ENCODE assay signal across 17 cellular contexts in genomic region chr22:49948958-49949913, GRCh38. TPM values are rescaled to one million over a fixed set of nuclear protein-coding genes. Genes with fewer than 3 reads are reported as not detected.
A peak's percentile ranks its signal among the peaks of the same experiment; 100 is the strongest.
DNase-seq lines count a peak whose midpoint lies in the region; ATAC-seq, FAIRE-seq and TF ChIP-seq lines count a peak whose summit lies in the region.
"Had no signal": no experiment of that assay in that cellular context is flagged by ENCODE, and none has a peak within 500 bp of the region (broad histone marks: within the 10 kb centered on the region; RNA-seq: fewer than 3 reads in every experiment).

No MANE protein-coding gene starts in this region.

- no peak for TF ChIP-seq RAD21 in HepG2 (CRISPR knock-in tag; IDR thresholded peaks at IDR 0.05)

- H3K27ac Mint-ChIP-seq in stimulated activated memory B cell treated with anti-CD40 and anti-IgM and Interleukin-4, amounts not matched to agents 10 μg/mL and 1 μg/mL and 100 μg/mL, for 72 hours: peak overlapping the region; percentile 90
- H3K27ac Mint-ChIP-seq: activated naive CD8-positive, alpha-beta T cell treated with anti-CD3 and anti-CD28 coated beads for 36 hours; immature natural killer cell had no signal

- no TSS peak for BruUV-seq in HepG2 (replicated peaks; lab: Mats Ljungman, UMichigan)

- DNase-seq in body of pancreas: peak; percentile 93 to 98 (median 96)
- DNase-seq in HepG2 (ENCODE audit: low spot score): peak; percentile 84
- no peak for DNase-seq in brain microvascular endothelial cell
- DNase-seq in NCI-H510A treated with DMSO at 0.1 percent for 48 hours (lab: John Stamatoyannopoulos, UW): no peak
- DNase-seq: activated CD8-positive, alpha-beta memory T cell treated with anti-CD3 and anti-CD28 coated beads for 24 hours; activated naive CD8-positive, alpha-beta T cell treated with anti-CD3 and anti-CD28 coated beads for 36 hours; immature natural killer cell; NCI-H187 treated with DMSO at 0.1 percent for 48 hours; stimulated activated CD4-positive, alpha-beta T cell treated with anti-CD3 and anti-CD28 coated beads, Interleukin-2, amount 100 ng/mL, for 24 hours; stimulated activated naive CD4-positive, alpha-beta T cell had no signal

- peak overlapping the region; percentile 81 for H3K9ac ChIP-seq in HepG2 (ENCODE audit: insufficient read depth, low read depth, low read length)

- ATAC-seq in body of pancreas (peak; percentile 65), HepG2 (peak; percentile 49), HG03565 (IDR thresholded peaks at IDR 0.05; ENCODE audit: unreplicated experiment) (no peak), HG02973 (IDR thresholded peaks at IDR 0.05; ENCODE audit: unreplicated experiment) (no peak)
- ATAC-seq in stimulated activated memory B cell treated with anti-CD40 and anti-IgM and Interleukin-4, amounts not matched to agents 10 μg/mL and 1 μg/mL and 100 μg/mL, for 72 hours: no peak
- ATAC-seq: K562 had no signal

- TF ChIP-seq EP300 in HepG2 (IDR thresholded peaks at IDR 0.05; ENCODE audit: low read depth in 2 of 2, low read length in 2 of 2): 0 out of 4 replicates have a peak, but pooled peaks of 1 of the 2 experiments have one; percentile 16
- peak; percentile 63; the same call in 1 of the 2 replicates for TF ChIP-seq EP300 in HepG2 (CRISPR knock-in tag; IDR thresholded peaks at IDR 0.05; ENCODE audit: borderline replicate concordance)

- H2AFZ ChIP-seq in HepG2 (ENCODE audit: low read length): no peak overlapping the region

- peak overlapping the region; percentile 92 for H3K4me2 ChIP-seq in HepG2 (ENCODE audit: low read depth, low read length)

- H3K36me3 Mint-ChIP-seq in stimulated activated memory B cell treated with anti-CD40 and anti-IgM and Interleukin-4, amounts not matched to agents 10 μg/mL and 1 μg/mL and 100 μg/mL, for 72 hours: no peaks in the 10 kb centered on the region
- H3K36me3 Mint-ChIP-seq: activated naive CD8-positive, alpha-beta T cell treated with anti-CD3 and anti-CD28 coated beads for 36 hours; immature natural killer cell had no signal

- no peaks in the 10 kb centered on the region for H3K27me3 Mint-ChIP-seq in stimulated activated memory B cell treated with anti-CD40 and anti-IgM and Interleukin-4, amounts not matched to agents 10 μg/mL and 1 μg/mL and 100 μg/mL, for 72 hours
- H3K27me3 Mint-ChIP-seq: activated naive CD8-positive, alpha-beta T cell treated with anti-CD3 and anti-CD28 coated beads for 36 hours had no signal

- POLR2A ChIA-PET in HEK293 (lab: Yijun Ruan, JAX): no interaction called here
- POLR2A ChIA-PET in HepG2 (lab: Yijun Ruan, JAX): interaction anchor here (0.9 to 18.6 kb wide), 3 partner anchors 14 to 31 kb away, joined by 3 to 722 read pairs (median 283); partner anchors contain the start of genes ALG12, CRELD2 and PIM3

- TF ChIP-seq POLR2A in body of pancreas (IDR thresholded peaks at IDR 0.05) (peak; percentile 95 to 98 (median 97)), HepG2 (IDR thresholded peaks at IDR 0.05; ENCODE audit: insufficient read depth in 1 of 2, low read depth in 2 of 2, low read length in 2 of 2) (peak in 1 of 2 experiments; percentile 59; a peak in 1 of 4 replicates)

- no peaks in the 10 kb centered on the region for H3K27me3 ChIP-seq in body of pancreas
- H3K27me3 ChIP-seq in HepG2 (ENCODE audit: control insufficient read depth in 1 of 2, insufficient read depth in 2 of 2, low read length in 2 of 2): no peaks in the 10 kb centered on the region
- H3K27me3 ChIP-seq in brain microvascular endothelial cell (replicated peaks): no peaks in the 10 kb centered on the region

- TF ChIP-seq CTCF in HEK293 (tag by site-specific recombination; IDR thresholded peaks at IDR 0.05): no peak
- peak in 4 of 7 experiments; percentile 29 to 42 (median 34) for TF ChIP-seq CTCF in body of pancreas (IDR thresholded peaks at IDR 0.05)
- peak; percentile 3; the same call in 1 of the 2 replicates for TF ChIP-seq CTCF in HepG2 (CRISPR knock-in tag; IDR thresholded peaks at IDR 0.05)
- no peak for TF ChIP-seq CTCF in brain microvascular endothelial cell (IDR thresholded peaks at IDR 0.05; ENCODE audit: low read depth, low read length, missing control alignments)

- in situ Hi-C loops in HepG2 (cut with HindIII; ENCODE audit: extremely low pct_ligation_motif_present, low pct_unique_long_range_greater_than_20kb) (no loop called here), brain microvascular endothelial cell (cut with HindIII; ENCODE audit: low pct_ligation_motif_present, low sequenced_read_pairs) (no loop called here)

- H3K9me3 Mint-ChIP-seq in stimulated activated memory B cell treated with anti-CD40 and anti-IgM and Interleukin-4, amounts not matched to agents 10 μg/mL and 1 μg/mL and 100 μg/mL, for 72 hours: no peaks in the 10 kb centered on the region
- H3K9me3 Mint-ChIP-seq: activated naive CD8-positive, alpha-beta T cell treated with anti-CD3 and anti-CD28 coated beads for 36 hours; immature natural killer cell had no signal

- H3K79me2 ChIP-seq in HepG2 (ENCODE audit: insufficient read depth, low read length): no peaks in the 10 kb centered on the region

- H3K9me3 ChIP-seq in HEK293 (ENCODE audit: control insufficient read depth, insufficient read depth, low read depth, low read length): no peaks in the 10 kb centered on the region
- H3K9me3 ChIP-seq in body of pancreas: no peaks in the 10 kb centered on the region
- H3K9me3 ChIP-seq in HepG2 (ENCODE audit: low read length): no peaks in the 10 kb centered on the region
- H3K9me3 ChIP-seq: HAP-1 had no signal

- peak; percentile 39 for FAIRE-seq in HepG2 (lab: Jason Lieb, UNC)
- FAIRE-seq: colon, K562 had no signal

- CTCF ChIA-PET in HEK293 (lab: Yijun Ruan, JAX): no interaction called here
- CTCF ChIA-PET in HepG2 (lab: Yijun Ruan, JAX; ENCODE audit: low intra/inter-chr PET ratio, low total read pairs): no interaction called here

- H3K27ac ChIP-seq in HEK293 (ENCODE audit: extremely low read depth, low read depth, low read length): no peak overlapping the region
- H3K27ac ChIP-seq in body of pancreas: peak overlapping the region; percentile 99 to 100 (median 100)
- peak overlapping the region; percentile 77 for H3K27ac ChIP-seq in HepG2 (ENCODE audit: extremely low read length, insufficient read depth, low read length)
- H3K27ac ChIP-seq in brain microvascular endothelial cell: no peak overlapping the region

- peaks cover 28% of the 10 kb centered on the region for H3K4me1 Mint-ChIP-seq in stimulated activated memory B cell treated with anti-CD40 and anti-IgM and Interleukin-4, amounts not matched to agents 10 μg/mL and 1 μg/mL and 100 μg/mL, for 72 hours

- H4K20me1 ChIP-seq in HepG2 (ENCODE audit: insufficient read depth, low read length): no peaks in the 10 kb centered on the region

- WGBS in body of pancreas, 2 donors: 31 to 47% methylated on average over 18 to 42 of the region's 42 CpGs
- 0% methylated on average over 14 of the region's 42 CpGs for WGBS in HepG2 (ENCODE audit: low lambda C conversion rate)

- H3K4me3 Mint-ChIP-seq in stimulated activated memory B cell treated with anti-CD40 and anti-IgM and Interleukin-4, amounts not matched to agents 10 μg/mL and 1 μg/mL and 100 μg/mL, for 72 hours: no peak overlapping the region
- H3K4me3 Mint-ChIP-seq: activated naive CD8-positive, alpha-beta T cell treated with anti-CD3 and anti-CD28 coated beads for 36 hours; immature natural killer cell had no signal

- H3K36me3 ChIP-seq in HEK293 (ENCODE audit: control insufficient read depth in 2 of 2, insufficient read depth in 1 of 2, low read length in 2 of 2) (no peaks in the 10 kb centered on the region), body of pancreas (replicated peaks in 1 of 2; ENCODE audit: insufficient read depth in 1 of 2, low read depth in 2 of 2) (no peaks in the 10 kb centered on the region), HepG2 (replicated peaks in 1 of 2; ENCODE audit: control insufficient read depth in 1 of 2, insufficient read depth in 2 of 2, low read length in 2 of 2) (no peaks in the 10 kb centered on the region), brain microvascular endothelial cell (replicated peaks) (no peaks in the 10 kb centered on the region)
- H3K36me3 ChIP-seq: HAP-1 had no signal

- H3K4me1 ChIP-seq in HEK293 (ENCODE audit: control insufficient read depth, insufficient read depth, low read length) (peaks cover 3% of the 10 kb centered on the region), body of pancreas (peaks cover 87% of the 10 kb centered on the region), HepG2 (ENCODE audit: insufficient read depth, low read length) (peaks cover 95% of the 10 kb centered on the region)

- intact Hi-C loops in body of pancreas (cut with DNase I): no loop called here
- intact Hi-C loops in HepG2 (cut with micrococcal nuclease; ENCODE audit: unreplicated experiment): loop anchor here (1.0 kb wide), 1 partner anchor 11 kb away; no protein-coding TSS in a partner anchor

- H3K4me3 ChIP-seq in HEK293 (ENCODE audit: low read depth, low read length) (no peak overlapping the region), body of pancreas (no peak overlapping the region), HepG2 (replicated peaks in 1 of 3; ENCODE audit: insufficient read depth in 1 of 3, low read depth in 2 of 3, low read length in 3 of 3) (peak overlapping the region; percentile 60 to 74 (median 64)), brain microvascular endothelial cell (ENCODE audit: low read depth, low read length) (no peak overlapping the region)
- H3K4me3 ChIP-seq: HAP-1, K562 had no signal

RNA-seq across cellular contexts. Expression of gene PIM3, which starts 11.3 kb away (rescaled TPM):
- total RNA-seq in body of pancreas: 10 to 100 TPM; 57.3 to 98.9 TPM
- 18.2 and 31.2 TPM in 2 replicates for total RNA-seq in HepG2 (2016; rRNA removed; fragmentation: Illumina TruSeq; extraction: Trizol)
- 12.4 and 12.6 TPM in 2 replicates for total RNA-seq in HepG2 (2016; cell fraction: cytosol; rRNA removed; fragmentation: Illumina TruSeq; extraction: Trizol; ENCODE audit: low read depth)
- total RNA-seq in HepG2 (2016; cell fraction: insoluble cytoplasmic fraction; rRNA removed; fragmentation: Illumina TruSeq; extraction: Trizol): 17.3 and 32.7 TPM in 2 replicates
- total RNA-seq in HepG2 (2016; cell fraction: membrane; rRNA removed; fragmentation: Illumina TruSeq; extraction: Trizol): 27.1 and 31.2 TPM in 2 replicates
- total RNA-seq in HepG2 (2016; cell fraction: nucleus; rRNA removed; fragmentation: Illumina TruSeq; extraction: Trizol): 24.6 and 30.5 TPM in 2 replicates
- polyA plus RNA-seq in HepG2 (2011; rRNA removed): 21.6 and 24.1 TPM in 2 replicates
- polyA plus RNA-seq in HepG2 (2011; cell fraction: cytosol; rRNA removed): 21.4 and 47.8 TPM in 2 replicates
- 121 and 136 TPM in 2 replicates for polyA plus RNA-seq in HepG2 (2011; cell fraction: nucleus; rRNA removed)
- 22.6 and 36.4 TPM in 2 replicates for polyA plus RNA-seq in HepG2 (2012)
- 7.3 and 9.3 TPM in 2 replicates for polyA plus RNA-seq in HepG2 (2016; cell fraction: cytosol; fragmentation: Illumina TruSeq; extraction: Trizol; ENCODE audit: low read depth)
- 21.4 and 25.4 TPM in 2 replicates for polyA plus RNA-seq in HepG2 (2016; cell fraction: insoluble cytoplasmic fraction; fragmentation: Illumina TruSeq; extraction: Trizol; ENCODE audit: low read depth)
- polyA plus RNA-seq in HepG2 (2016; cell fraction: membrane; fragmentation: Illumina TruSeq; extraction: Trizol; ENCODE audit: low read depth): 17.2 and 17.8 TPM in 2 replicates
- polyA plus RNA-seq in HepG2 (2016; cell fraction: nucleus; fragmentation: Illumina TruSeq; extraction: Trizol; ENCODE audit: insufficient read depth, low read depth): 62.7 and 63.0 TPM in 2 replicates
- 8.8 and 50.3 TPM in 2 replicates for polyA minus RNA-seq in HepG2 (2011; rRNA and poly(A)+ RNA removed; ENCODE audit: low replicate concordance)
- 23.0 and 37.5 TPM in 2 replicates for polyA minus RNA-seq in HepG2 (2011; cell fraction: cytosol; rRNA and poly(A)+ RNA removed)
- polyA minus RNA-seq in HepG2 (2011; cell fraction: nucleus; rRNA and poly(A)+ RNA removed): 17.0 and 22.8 TPM in 2 replicates

RNA-seq across cellular contexts. Expression of gene CRELD2, which starts 30.8 kb away (rescaled TPM):
- total RNA-seq in body of pancreas (100 to 1,000 TPM in 1 of 2 donors, 10 to 100 TPM in 1; 73.9 to 201 TPM), HepG2 (2016; rRNA removed; fragmentation: Illumina TruSeq; extraction: Trizol) (19.6 and 44.7 TPM in 2 replicates)
- total RNA-seq in HepG2 (2016; cell fraction: cytosol; rRNA removed; fragmentation: Illumina TruSeq; extraction: Trizol; ENCODE audit: low read depth): 22.4 and 24.2 TPM in 2 replicates
- 18.8 and 46.8 TPM in 2 replicates for total RNA-seq in HepG2 (2016; cell fraction: insoluble cytoplasmic fraction; rRNA removed; fragmentation: Illumina TruSeq; extraction: Trizol)
- 27.6 and 29.9 TPM in 2 replicates for total RNA-seq in HepG2 (2016; cell fraction: membrane; rRNA removed; fragmentation: Illumina TruSeq; extraction: Trizol)
- 35.5 and 40.6 TPM in 2 replicates for total RNA-seq in HepG2 (2016; cell fraction: nucleus; rRNA removed; fragmentation: Illumina TruSeq; extraction: Trizol)
- polyA plus RNA-seq in HepG2 (2011; rRNA removed): 17.2 and 20.2 TPM in 2 replicates
- 16.7 and 25.6 TPM in 2 replicates for polyA plus RNA-seq in HepG2 (2011; cell fraction: cytosol; rRNA removed)
- 44.2 and 48.8 TPM in 2 replicates for polyA plus RNA-seq in HepG2 (2011; cell fraction: nucleus; rRNA removed)
- polyA plus RNA-seq in HepG2 (2012): 9.4 and 10.2 TPM in 2 replicates
- polyA plus RNA-seq in HepG2 (2016; cell fraction: cytosol; fragmentation: Illumina TruSeq; extraction: Trizol; ENCODE audit: low read depth): 25.8 and 29.9 TPM in 2 replicates
- 22.7 and 25.1 TPM in 2 replicates for polyA plus RNA-seq in HepG2 (2016; cell fraction: insoluble cytoplasmic fraction; fragmentation: Illumina TruSeq; extraction: Trizol; ENCODE audit: low read depth)
- polyA plus RNA-seq in HepG2 (2016; cell fraction: membrane; fragmentation: Illumina TruSeq; extraction: Trizol; ENCODE audit: low read depth): 26.9 and 27.0 TPM in 2 replicates
- 89.1 and 100 TPM in 2 replicates for polyA plus RNA-seq in HepG2 (2016; cell fraction: nucleus; fragmentation: Illumina TruSeq; extraction: Trizol; ENCODE audit: insufficient read depth, low read depth)
- polyA minus RNA-seq in HepG2 (2011; rRNA and poly(A)+ RNA removed; ENCODE audit: low replicate concordance): 6.9 and 14.7 TPM in 2 replicates
- polyA minus RNA-seq in HepG2 (2011; cell fraction: cytosol; rRNA and poly(A)+ RNA removed): 4.4 and 5.2 TPM in 2 replicates
- polyA minus RNA-seq in HepG2 (2011; cell fraction: nucleus; rRNA and poly(A)+ RNA removed): 4.5 and 4.7 TPM in 2 replicates

RNA-seq across cellular contexts. Expression of gene ALG12, which starts 31.0 kb away (rescaled TPM):
- 10 to 100 TPM; 16.2 to 17.9 TPM for total RNA-seq in body of pancreas
- total RNA-seq in HepG2 (2016; rRNA removed; fragmentation: Illumina TruSeq; extraction: Trizol): 6.6 and 15.8 TPM in 2 replicates
- 1.5 and 3.0 TPM in 2 replicates for total RNA-seq in HepG2 (2016; cell fraction: cytosol; rRNA removed; fragmentation: Illumina TruSeq; extraction: Trizol; ENCODE audit: low read depth)
- total RNA-seq in HepG2 (2016; cell fraction: insoluble cytoplasmic fraction; rRNA removed; fragmentation: Illumina TruSeq; extraction: Trizol): 6.8 and 15.6 TPM in 2 replicates
- 6.4 and 10.5 TPM in 2 replicates for total RNA-seq in HepG2 (2016; cell fraction: membrane; rRNA removed; fragmentation: Illumina TruSeq; extraction: Trizol)
- total RNA-seq in HepG2 (2016; cell fraction: nucleus; rRNA removed; fragmentation: Illumina TruSeq; extraction: Trizol): 10.6 and 14.2 TPM in 2 replicates
- polyA plus RNA-seq in HepG2 (2011; rRNA removed): 7.8 and 9.5 TPM in 2 replicates
- 5.9 and 6.1 TPM in 2 replicates for polyA plus RNA-seq in HepG2 (2011; cell fraction: cytosol; rRNA removed)
- 25.1 and 26.7 TPM in 2 replicates for polyA plus RNA-seq in HepG2 (2011; cell fraction: nucleus; rRNA removed)
- polyA plus RNA-seq in HepG2 (2012): 9.4 and 10.0 TPM in 2 replicates
- polyA plus RNA-seq in HepG2 (2016; cell fraction: cytosol; fragmentation: Illumina TruSeq; extraction: Trizol; ENCODE audit: low read depth): 2.9 and 3.3 TPM in 2 replicates
- 6.1 and 6.8 TPM in 2 replicates for polyA plus RNA-seq in HepG2 (2016; cell fraction: insoluble cytoplasmic fraction; fragmentation: Illumina TruSeq; extraction: Trizol; ENCODE audit: low read depth)
- 5.6 and 6.9 TPM in 2 replicates for polyA plus RNA-seq in HepG2 (2016; cell fraction: membrane; fragmentation: Illumina TruSeq; extraction: Trizol; ENCODE audit: low read depth)
- polyA plus RNA-seq in HepG2 (2016; cell fraction: nucleus; fragmentation: Illumina TruSeq; extraction: Trizol; ENCODE audit: insufficient read depth, low read depth): 26.3 and 30.4 TPM in 2 replicates
- 5.8 and 12.8 TPM in 2 replicates for polyA minus RNA-seq in HepG2 (2011; rRNA and poly(A)+ RNA removed; ENCODE audit: low replicate concordance)
- polyA minus RNA-seq in HepG2 (2011; cell fraction: cytosol; rRNA and poly(A)+ RNA removed): 5.7 and 7.1 TPM in 2 replicates
- 3.4 and 4.5 TPM in 2 replicates for polyA minus RNA-seq in HepG2 (2011; cell fraction: nucleus; rRNA and poly(A)+ RNA removed)

Comparison
In these comparisons a context has a peak if more than half of its experiments do, and no peak if none do; other contexts are left out.
1. H3K27ac ChIP-seq: peak in body of pancreas (4 of 4) and HepG2 (single experiment); none in HEK293 (single experiment) and brain microvascular endothelial cell (single experiment).
2. H3K4me3 ChIP-seq: peak in HepG2 (3 of 3); none in HEK293 (single experiment), body of pancreas (0 of 2) and brain microvascular endothelial cell (single experiment).
3. CTCF ChIP-seq: peak in body of pancreas (4 of 7) and HepG2 (single experiment); none in HEK293 (single experiment) and brain microvascular endothelial cell (single experiment).
4. ATAC-seq: peak in body of pancreas (single experiment) and HepG2 (single experiment); none in stimulated activated memory B cell treated with anti-CD40 and anti-IgM and Interleukin-4, amounts not matched to agents 10 μg/mL and 1 μg/mL and 100 μg/mL, for 72 hours (single experiment), HG03565 (single experiment) and HG02973 (single experiment).
5. DNase-seq: peak in body of pancreas (4 of 4) and HepG2 (single experiment); none in brain microvascular endothelial cell (single experiment) and NCI-H510A treated with DMSO at 0.1 percent for 48 hours (single experiment).
6. Of the 63 proteins assayed by ChIP-seq in both HepG2 and HEK293: peak only in HepG2: CTCF, MEIS1, PRDM10, SALL2, YY1, ZBTB10 and 17 more; only in HEK293: SP2; in both: PATZ1; in neither: 37; mixed calls (peak in some experiments, not most) for 1.